ENCODE assay signal across 7 cellular contexts in genomic region chr7:140674899-140675701, GRCh38. TPM values are rescaled to one million over a fixed set of nuclear protein-coding genes. Genes with fewer than 3 reads are reported as not detected.
DNase-seq lines count a peak whose midpoint lies in the region; ATAC-seq and TF ChIP-seq lines count a peak whose summit lies in the region.

No MANE protein-coding gene starts in this region.

- intact Hi-C loops in Calu3 (cut with micrococcal nuclease; ENCODE audit: unreplicated experiment), result loop anchor here (5.0 kb wide), 1 partner anchor 337 kb away; the partner anchor contains the start of gene MRPS33

- peaks cover 8% of the 10 kb centered on the region for H3K4me1 ChIP-seq in osteoblast (ENCODE audit: insufficient read depth, low read length)

- H3K9me3 Mint-ChIP-seq in Calu3 (ENCODE audit: low read depth, unreplicated experiment) (no peaks in the 10 kb centered on the region), T-cell (no peaks in the 10 kb centered on the region)

- no peaks in the 10 kb centered on the region for H3K79me2 ChIP-seq in osteoblast (ENCODE audit: insufficient read depth, low read length)

- POLR2A ChIA-PET in T-cell (lab: Charles Lee), result interaction anchor here (0.5 to 0.6 kb wide), 2 partner anchors 21 to 64 kb away, joined by 3 to 9 read pairs; no protein-coding TSS in a partner anchor

- H3K36me3 Mint-ChIP-seq in Calu3 (ENCODE audit: insufficient read depth, unreplicated experiment) (peaks cover 23% of the 10 kb centered on the region), T-cell (peaks cover 35% of the 10 kb centered on the region)

- H3K4me3 ChIP-seq in fibroblast of the aortic adventitia (ENCODE audit: low read depth, low read length) (no peak overlapping the region), osteoblast (ENCODE audit: insufficient read depth, low read length) (peak overlapping the region; percentile 39)

- ATAC-seq in T-cell (replicated peaks in 1 of 4) (no peak), GM18511 (IDR thresholded peaks at IDR 0.05; ENCODE audit: unreplicated experiment) (no peak), GM18498 (IDR thresholded peaks at IDR 0.05; ENCODE audit: unreplicated experiment) (no peak)

- no peaks in the 10 kb centered on the region for H3K27me3 Mint-ChIP-seq in Calu3 (ENCODE audit: unreplicated experiment)
- H3K27me3 Mint-ChIP-seq in T-cell, result no peaks in the 10 kb centered on the region

- peaks cover 4% of the 10 kb centered on the region for H4K20me1 ChIP-seq in osteoblast (ENCODE audit: insufficient read depth, low read length)

- peak overlapping the region; percentile 3 for H3K4me2 ChIP-seq in osteoblast (ENCODE audit: insufficient read depth, low read length)

- H3K36me3 ChIP-seq in osteoblast (ENCODE audit: insufficient read depth, low read length), result no peaks in the 10 kb centered on the region

- H3K27ac Mint-ChIP-seq in Calu3 (ENCODE audit: unreplicated experiment) (no peak overlapping the region), T-cell (peak overlapping the region; percentile 25 to 68)

- DNase-seq in Calu3 (peak; percentile 24), H4 (ENCODE audit: low spot score) (peak; percentile 53), T-cell (no peak), fibroblast of the aortic adventitia (ENCODE audit: low read depth) (peak; percentile 58), osteoblast (ENCODE audit: insufficient read length, low spot score, missing footprints) (peak; percentile 96)

- H3K4me1 Mint-ChIP-seq in Calu3 (ENCODE audit: low read depth, unreplicated experiment) (peaks cover 11% of the 10 kb centered on the region), T-cell (peaks cover 31 to 49% (median 38%) of the 10 kb centered on the region in 3 donors)

- BruUV-seq in Calu3 (replicated peaks; lab: Mats Ljungman, UMichigan), result no TSS peak

- CTCF ChIA-PET in Calu3 (lab: Charles Lee) (interaction anchor here (1.7 kb wide), 1 partner anchor 11 kb away, joined by 5 read pairs; no protein-coding TSS in a partner anchor), T-cell (lab: Charles Lee) (interaction anchor here (0.7 kb wide), 2 partner anchors 85 to 197 kb away, joined by 3 read pairs; no protein-coding TSS in a partner anchor)

- H3K27ac ChIP-seq in osteoblast (ENCODE audit: low read depth, low read length), result no peak overlapping the region

- H2AFZ ChIP-seq in osteoblast (ENCODE audit: low read length), result peak overlapping the region; percentile 56

- H3K27me3 ChIP-seq in osteoblast (ENCODE audit: insufficient read depth, low read length), result no peaks in the 10 kb centered on the region

- H3K9me3 ChIP-seq in osteoblast (ENCODE audit: low read depth, low read length), result no peaks in the 10 kb centered on the region

- TF ChIP-seq CTCF in Calu3 (IDR thresholded peaks at IDR 0.05; ENCODE audit: unreplicated experiment) (no peak), fibroblast of the aortic adventitia (IDR thresholded peaks at IDR 0.05; ENCODE audit: insufficient read depth, low read length) (peak; percentile 55), osteoblast (IDR thresholded peaks at IDR 0.05; ENCODE audit: extremely low read depth, low read depth, low read length) (peak; percentile 59)

- H3K4me3 Mint-ChIP-seq in Calu3 (ENCODE audit: low read depth, unreplicated experiment) (no peak overlapping the region), T-cell (peak overlapping the region; percentile 63 to 89 (median 83))

RNA-seq across cellular contexts. Expression of gene ADCK2, which starts 2.4 kb away (rescaled TPM):
- total RNA-seq in Calu3 (2022) (12.6 and 13.1 TPM in 2 replicates), T-cell (10 to 100 TPM; 16.3 to 23.3 (median 20.2) TPM), fibroblast of the aortic adventitia (ENCODE audit: low replicate concordance) (14.1 and 20.5 TPM in 2 replicates), osteoblast (25.3 and 28.6 TPM in 2 replicates)
- total RNA-seq in H4 (2014; rRNA removed; shearing (Covaris generic)), result 14.2 and 22.0 TPM in 2 replicates

RNA-seq across cellular contexts. Expression of gene NDUFB2, which starts 21.4 kb away (rescaled TPM):
- total RNA-seq in Calu3 (2022) (128 and 132 TPM in 2 replicates), T-cell (100 to 1,000 TPM in 3 of 5 donors, 10 to 100 TPM in 2; 97.2 to 110 (median 103) TPM), fibroblast of the aortic adventitia (ENCODE audit: low replicate concordance) (89.5 and 161 TPM in 2 replicates), osteoblast (56.5 and 66.3 TPM in 2 replicates)
- 605 and 629 TPM in 2 replicates for total RNA-seq in H4 (2014; rRNA removed; shearing (Covaris generic))

RNA-seq across cellular contexts. Expression of gene DENND2A, which starts 34.5 kb away (rescaled TPM):
- total RNA-seq in Calu3 (2022) (not detected in 2 replicates), T-cell (under 1 TPM in 1 of 5 donors, not detected in 4; 0.09 TPM), fibroblast of the aortic adventitia (ENCODE audit: low replicate concordance) (10.8 and 17.7 TPM in 2 replicates), osteoblast (0.36 and 0.59 TPM in 2 replicates)
- total RNA-seq in H4 (2014; rRNA removed; shearing (Covaris generic)), result 0.77 and 1.7 TPM in 2 replicates

Comparison
In these comparisons a context has a peak if more than half of its experiments do, and no peak if none do; other contexts are left out.
1. DNase-seq: peak in Calu3 (single experiment), H4 (single experiment), fibroblast of the aortic adventitia (single experiment) and osteoblast (single experiment); none in T-cell (0 of 34).